8 cellular contexts compared by ENCODE assay signal in genomic region chr2:85504434-85505261, GRCh38. TPM values are rescaled to one million over a fixed set of nuclear protein-coding genes. Genes with fewer than 3 reads are reported as not detected.
DNase-seq lines count a peak whose midpoint lies in the region; ATAC-seq and TF ChIP-seq lines count a peak whose summit lies in the region.

No MANE protein-coding gene starts in this region.

- no peak overlapping the region for H3K4me3 Mint-ChIP-seq in activated T-cell treated with anti-CD3 and anti-CD28 coated beads, Interleukin-2, amount 50 U/mL, for 4 hours

- H3K4me1 ChIP-seq in left lung = peaks cover 6 to 34% of the 10 kb centered on the region in 2 donors

- POLR2A ChIA-PET in HEK293T (lab: Yijun Ruan, JAX) = interaction anchor here (0.8 to 1.3 kb wide), 3 partner anchors 33 to 111 kb away, joined by 3 to 4 read pairs (median 3); partner anchors contain the start of genes MAT2A and USP39

- H3K27me3 ChIP-seq in left lung = no peaks in the 10 kb centered on the region

- no peaks in the 10 kb centered on the region for H3K36me3 ChIP-seq in left lung

- DNase-seq in AG09319 (ENCODE audit: extremely low read depth, low read depth) (peak; percentile 81), NCI-H1436 treated with DMSO at 0.1 percent for 48 hours (lab: John Stamatoyannopoulos, UW) (peak; percentile 25), astrocyte of the cerebellum (ENCODE audit: low read depth) (peak; percentile 76), left lung (no peak), HEK293T (ENCODE audit: extremely low spot score) (no peak)
- DNase-seq in activated T-cell treated with anti-CD3 and anti-CD28 coated beads, Interleukin-2, amount 50 U/mL, for 4 hours = no peak

- no peaks in the 10 kb centered on the region for H3K36me3 Mint-ChIP-seq in activated T-cell treated with anti-CD3 and anti-CD28 coated beads, Interleukin-2, amount 50 U/mL, for 4 hours (ENCODE audit: insufficient read depth)

- no peaks in the 10 kb centered on the region for H3K27me3 Mint-ChIP-seq in activated T-cell treated with anti-CD3 and anti-CD28 coated beads, Interleukin-2, amount 50 U/mL, for 4 hours (ENCODE audit: low read depth)

- TF ChIP-seq CTCF in AG09319 (IDR thresholded peaks at IDR 0.05; ENCODE audit: low read depth, low read length) = no peak
- TF ChIP-seq CTCF in astrocyte of the cerebellum (IDR thresholded peaks at IDR 0.05; ENCODE audit: low read depth, low read length, missing control alignments) = no peak
- TF ChIP-seq CTCF in left lung (IDR thresholded peaks at IDR 0.05) = no peak

- no peaks in the 10 kb centered on the region for H3K9me3 ChIP-seq in left lung

- in situ Hi-C loops in astrocyte of the cerebellum (cut with HindIII; ENCODE audit: low sequenced_read_pairs) = no loop called here

- H3K4me3 ChIP-seq in astrocyte of the cerebellum (ENCODE audit: low read depth, low read length) = no peak overlapping the region
- no peak overlapping the region for H3K4me3 ChIP-seq in left lung

- CTCF ChIA-PET in HEK293T (lab: Yijun Ruan, JAX) = interaction anchor here (0.8 kb wide), 1 partner anchor 47 kb away, joined by 3 read pairs; no protein-coding TSS in a partner anchor

- ATAC-seq in left lung = peak; percentile 63
- no peak for ATAC-seq in activated T-cell treated with anti-CD3 and anti-CD28 coated beads, Interleukin-2, amount 50 U/mL, for 4 hours
- ATAC-seq in HG02840 (IDR thresholded peaks at IDR 0.05; ENCODE audit: low FRiP score, unreplicated experiment) = no peak
- no peak for ATAC-seq in GM21390 (IDR thresholded peaks at IDR 0.05; ENCODE audit: unreplicated experiment)

- peak overlapping the region in 1 of 2 donors; percentile 48 for H3K27ac ChIP-seq in left lung

- no peaks in the 10 kb centered on the region for H3K4me1 Mint-ChIP-seq in activated T-cell treated with anti-CD3 and anti-CD28 coated beads, Interleukin-2, amount 50 U/mL, for 4 hours (ENCODE audit: low read depth)

- intact Hi-C loops in left lung (cut with DNase I) = no loop called here

- H3K9me3 Mint-ChIP-seq in activated T-cell treated with anti-CD3 and anti-CD28 coated beads, Interleukin-2, amount 50 U/mL, for 4 hours = no peaks in the 10 kb centered on the region

TF ChIP-seq in HEK293T, 16 proteins besides CTCF, POLR2A, EP300 and RAD21:
- TF ChIP-seq L3MBTL2 (conservative IDR thresholded peaks at IDR 0.05) (no peak), BHLHE40 (IDR thresholded peaks at IDR 0.05; ENCODE audit: borderline replicate concordance) (no peak), ARNT (IDR thresholded peaks at IDR 0.05) (no peak), NFRKB (IDR thresholded peaks at IDR 0.05) (no peak), ZNF384 (IDR thresholded peaks at IDR 0.05) (no peak), TARDBP (IDR thresholded peaks at IDR 0.05) (no peak), HDGF (IDR thresholded peaks at IDR 0.05; ENCODE audit: borderline replicate concordance) (no peak), LEF1 (IDR thresholded peaks at IDR 0.05; ENCODE audit: borderline replicate concordance) (no peak), ELF4 (IDR thresholded peaks at IDR 0.05) (no peak), FOXK2 (IDR thresholded peaks at IDR 0.05) (no peak)
- TF ChIP-seq, protein P1, sequence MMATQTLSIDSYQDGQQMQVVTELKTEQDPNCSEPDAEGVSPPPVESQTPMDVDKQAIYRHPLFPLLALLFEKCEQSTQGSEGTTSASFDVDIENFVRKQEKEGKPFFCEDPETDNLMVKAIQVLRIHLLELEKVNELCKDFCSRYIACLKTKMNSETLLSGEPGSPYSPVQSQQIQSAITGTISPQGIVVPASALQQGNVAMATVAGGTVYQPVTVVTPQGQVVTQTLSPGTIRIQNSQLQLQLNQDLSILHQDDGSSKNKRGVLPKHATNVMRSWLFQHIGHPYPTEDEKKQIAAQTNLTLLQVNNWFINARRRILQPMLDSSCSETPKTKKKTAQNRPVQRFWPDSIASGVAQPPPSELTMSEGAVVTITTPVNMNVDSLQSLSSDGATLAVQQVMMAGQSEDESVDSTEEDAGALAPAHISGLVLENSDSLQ (IDR thresholded peaks at IDR 0.05) = no peak

RNA-seq across cellular contexts. Expression of gene MAT2A, which starts 34.3 kb away (rescaled TPM):
- 100 to 1,000 TPM; 135 to 194 TPM for total RNA-seq in left lung
- 100 to 1,000 TPM; 399 to 423 (median 404) TPM for total RNA-seq in activated T-cell treated with anti-CD3 and anti-CD28 coated beads, Interleukin-2, amount 50 U/mL, for 4 hours

RNA-seq across cellular contexts. Expression of gene GGCX, which starts 56.6 kb away (rescaled TPM):
- 100 to 1,000 TPM in 1 of 2 donors, 10 to 100 TPM in 1; 71.8 to 126 TPM for total RNA-seq in left lung
- 10 to 100 TPM; 20.8 to 24.0 (median 22.1) TPM for total RNA-seq in activated T-cell treated with anti-CD3 and anti-CD28 coated beads, Interleukin-2, amount 50 U/mL, for 4 hours

Comparison
In these comparisons a context has a peak if more than half of its experiments do, and no peak if none do; other contexts are left out.
1. DNase-seq: peak in AG09319 (single experiment), NCI-H1436 treated with DMSO at 0.1 percent for 48 hours (single experiment) and astrocyte of the cerebellum (single experiment); none in left lung (0 of 2), activated T-cell treated with anti-CD3 and anti-CD28 coated beads, Interleukin-2, amount 50 U/mL, for 4 hours (single experiment) and HEK293T (single experiment).